8 cellular contexts compared by ENCODE assay signal in genomic region chr1:203026666-203027663, GRCh38. TPM values are rescaled to one million over a fixed set of nuclear protein-coding genes. Genes with fewer than 3 reads are reported as not detected.
DNase-seq lines count a peak whose midpoint lies in the region; ATAC-seq, FAIRE-seq and TF ChIP-seq lines count a peak whose summit lies in the region.

No MANE protein-coding gene starts in this region.

- H3K4me1 ChIP-seq in iPS-18a (ENCODE audit: control insufficient read depth, low read depth, low read length) (no peaks in the 10 kb centered on the region), small intestine (ENCODE audit: control insufficient read depth in 2 of 2, insufficient read depth in 1 of 2, low read depth in 1 of 2, low read length in 1 of 2) (peaks cover 0 to 3% of the 10 kb centered on the region in 2 donors)

- TF ChIP-seq CTCF in RWPE1 (conservative IDR thresholded peaks at IDR 0.05; ENCODE audit: low read depth): no peak

- TF ChIP-seq POLR2A in GM12891 (IDR thresholded peaks at IDR 0.05; ENCODE audit: low read depth, low read length): no peak

- H3K27ac ChIP-seq in iPS-18a (ENCODE audit: low read length) (no peak overlapping the region), RWPE1 (no peak overlapping the region), small intestine (ENCODE audit: low read depth in 1 of 2, low read length in 1 of 2) (no peak overlapping the region)

- H3K27ac Mint-ChIP-seq in activated naive CD4-positive, alpha-beta T cell treated with anti-CD3 and anti-CD28 coated beads, Interleukin-2, amount 50 U/mL, for 72 hours: peak overlapping the region in 1 of 2 donors; percentile 92

- FAIRE-seq in GM12891 (lab: Jason Lieb, UNC) (no peak), small intestine (lab: Jason Lieb, UNC) (no peak)

- H3K36me3 ChIP-seq in iPS-18a (ENCODE audit: control insufficient read depth, low read depth, low read length) (peaks cover 20% of the 10 kb centered on the region), small intestine (ENCODE audit: control insufficient read depth in 2 of 2, insufficient read depth in 2 of 2, low read length in 2 of 2) (peaks cover 2 to 9% of the 10 kb centered on the region in 2 donors)

- ATAC-seq in HG03039 (IDR thresholded peaks at IDR 0.05; ENCODE audit: unreplicated experiment): peak; percentile 6
- peak; percentile 47 to 68 for ATAC-seq in activated naive CD4-positive, alpha-beta T cell treated with anti-CD3 and anti-CD28 coated beads, Interleukin-2, amount 50 U/mL, for 72 hours
- ATAC-seq in stimulated activated naive CD8-positive, alpha-beta T cell treated with anti-CD3 and anti-CD28 coated beads, Interleukin-15, Interleukin-2, amounts not matched to agents 100 U/mL and 50 U/mL, for 24 hours: peak; percentile 14

- CTCF ChIA-PET in RWPE1 (lab: Yijun Ruan, JAX): interaction anchor here (0.6 to 2.5 kb wide), 6 partner anchors 10 to 240 kb away, joined by 3 to 16 read pairs (median 8); no protein-coding TSS in a partner anchor

- H3K4me3 ChIP-seq in iPS-18a (ENCODE audit: low read length) (peak overlapping the region; percentile 79), small intestine (ENCODE audit: low read depth in 1 of 2, low read length in 2 of 2) (peak overlapping the region in 1 of 2 donors; percentile 50)

- H3K9me3 ChIP-seq in iPS-18a (ENCODE audit: control insufficient read depth, low read depth, low read length) (peaks cover 3% of the 10 kb centered on the region), small intestine (ENCODE audit: control insufficient read depth, low read depth) (no peaks in the 10 kb centered on the region)

- POLR2A ChIA-PET in RWPE1 (lab: Yijun Ruan, JAX; ENCODE audit: low non-redundant PET): no interaction called here

- WGBS in small intestine, 3 donors: 7 to 10% (median 10%) methylated on average over 40 to 46 of the region's 46 CpGs

- DNase-seq in GM12891 (ENCODE audit: insufficient read length, low spot score) (peak; percentile 28), NCI-H345 treated with DMSO at 0.1 percent for 48 hours (lab: John Stamatoyannopoulos, UW; ENCODE audit: unreplicated experiment) (no peak), RWPE1 (ENCODE audit: low spot score) (no peak), small intestine (no peak)
- DNase-seq in activated naive CD4-positive, alpha-beta T cell treated with anti-CD3 and anti-CD28 coated beads, Interleukin-2, amount 50 U/mL, for 72 hours (ENCODE audit: low spot score in 2 of 2): peak in 1 of 2 donors; percentile 61
- DNase-seq in stimulated activated naive CD8-positive, alpha-beta T cell treated with anti-CD3 and anti-CD28 coated beads, Interleukin-15, Interleukin-2, amounts not matched to agents 100 U/mL and 50 U/mL, for 24 hours: peak; percentile 13

- peaks cover 6 to 18% of the 10 kb centered on the region in 2 donors for H3K36me3 Mint-ChIP-seq in activated naive CD4-positive, alpha-beta T cell treated with anti-CD3 and anti-CD28 coated beads, Interleukin-2, amount 50 U/mL, for 72 hours

- H3K9me3 Mint-ChIP-seq in activated naive CD4-positive, alpha-beta T cell treated with anti-CD3 and anti-CD28 coated beads, Interleukin-2, amount 50 U/mL, for 72 hours: peaks cover 5 to 7% of the 10 kb centered on the region in 2 donors

- H3K9ac ChIP-seq in iPS-18a (ENCODE audit: low read length): peak overlapping the region; percentile 49

- H3K27me3 ChIP-seq in iPS-18a (ENCODE audit: control insufficient read depth, insufficient read depth, low read length): peaks cover 35% of the 10 kb centered on the region
- peaks cover 0 to 5% of the 10 kb centered on the region in 2 donors for H3K27me3 ChIP-seq in small intestine (ENCODE audit: control insufficient read depth in 2 of 2, insufficient read depth in 2 of 2, low read length in 2 of 2)

TF ChIP-seq in GM12891, 5 proteins besides CTCF, POLR2A, EP300 and RAD21:
- TF ChIP-seq POLR2AphosphoS5 (IDR thresholded peaks at IDR 0.05; ENCODE audit: low read depth, low read length) (no peak), PAX5 (IDR thresholded peaks at IDR 0.05; ENCODE audit: insufficient read depth, low read length, severe bottlenecking) (no peak), TAF1 (IDR thresholded peaks at IDR 0.05; ENCODE audit: low read depth, low read length) (no peak), SPI1 (IDR thresholded peaks at IDR 0.05; ENCODE audit: low read depth, low read length) (no peak), POU2F2 (IDR thresholded peaks at IDR 0.05; ENCODE audit: low read depth, low read length) (no peak)

RNA-seq across cellular contexts. Expression of gene PPFIA4, which starts 0.7 kb away (rescaled TPM):
- polyA plus RNA-seq in GM12891 (2012; ENCODE audit: low read depth, missing spikeins): 21.6 TPM
- 100 to 1,000 TPM in 1 of 2 donors, 1 to 10 TPM in 1; 1.9 to 112 TPM for total RNA-seq in activated naive CD4-positive, alpha-beta T cell treated with anti-CD3 and anti-CD28 coated beads, Interleukin-2, amount 50 U/mL, for 72 hours
- under 1 TPM in 2 of 3 donors, not detected in 1; 0.27 to 0.54 TPM for polyA plus RNA-seq in small intestine

RNA-seq across cellular contexts. Expression of gene TMEM183A, which starts 19.8 kb away (rescaled TPM):
- polyA plus RNA-seq in GM12891 (2012; ENCODE audit: low read depth, missing spikeins): 47.6 TPM
- total RNA-seq in activated naive CD4-positive, alpha-beta T cell treated with anti-CD3 and anti-CD28 coated beads, Interleukin-2, amount 50 U/mL, for 72 hours: 10 to 100 TPM; 67.5 to 92.0 TPM
- polyA plus RNA-seq in small intestine: 10 to 100 TPM; 58.9 to 80.4 (median 71.6) TPM

RNA-seq across cellular contexts. Expression of gene MYOG, which starts 58.8 kb away (rescaled TPM):
- polyA plus RNA-seq in GM12891 (2012; ENCODE audit: low read depth, missing spikeins): not detected
- total RNA-seq in activated naive CD4-positive, alpha-beta T cell treated with anti-CD3 and anti-CD28 coated beads, Interleukin-2, amount 50 U/mL, for 72 hours: not detected
- not detected for polyA plus RNA-seq in small intestine

RNA-seq across cellular contexts. Expression of gene CYB5R1, which starts 59.9 kb away (rescaled TPM):
- 12.9 TPM for polyA plus RNA-seq in GM12891 (2012; ENCODE audit: low read depth, missing spikeins)
- 10 to 100 TPM; 15.2 to 26.7 TPM for total RNA-seq in activated naive CD4-positive, alpha-beta T cell treated with anti-CD3 and anti-CD28 coated beads, Interleukin-2, amount 50 U/mL, for 72 hours
- polyA plus RNA-seq in small intestine: 10 to 100 TPM in 2 of 3 donors, 1 to 10 TPM in 1; 6.5 to 27.7 (median 14.1) TPM

Comparison
In these comparisons a context has a peak if more than half of its experiments do, and no peak if none do; other contexts are left out.
1. DNase-seq: peak in GM12891 (single experiment) and stimulated activated naive CD8-positive, alpha-beta T cell treated with anti-CD3 and anti-CD28 coated beads, Interleukin-15, Interleukin-2, amounts not matched to agents 100 U/mL and 50 U/mL, for 24 hours (single experiment); none in NCI-H345 treated with DMSO at 0.1 percent for 48 hours (single experiment), RWPE1 (single experiment) and small intestine (single experiment).
2. ATAC-seq: peak in every context shown above with its lines; median percentile 58 in activated naive CD4-positive, alpha-beta T cell treated with anti-CD3 and anti-CD28 coated beads, Interleukin-2, amount 50 U/mL, for 72 hours; 14 in stimulated activated naive CD8-positive, alpha-beta T cell treated with anti-CD3 and anti-CD28 coated beads, Interleukin-15, Interleukin-2, amounts not matched to agents 100 U/mL and 50 U/mL, for 24 hours; 6 in HG03039.